ENCODE assay signal across 1 cellular context in the genomic region with DNA sequence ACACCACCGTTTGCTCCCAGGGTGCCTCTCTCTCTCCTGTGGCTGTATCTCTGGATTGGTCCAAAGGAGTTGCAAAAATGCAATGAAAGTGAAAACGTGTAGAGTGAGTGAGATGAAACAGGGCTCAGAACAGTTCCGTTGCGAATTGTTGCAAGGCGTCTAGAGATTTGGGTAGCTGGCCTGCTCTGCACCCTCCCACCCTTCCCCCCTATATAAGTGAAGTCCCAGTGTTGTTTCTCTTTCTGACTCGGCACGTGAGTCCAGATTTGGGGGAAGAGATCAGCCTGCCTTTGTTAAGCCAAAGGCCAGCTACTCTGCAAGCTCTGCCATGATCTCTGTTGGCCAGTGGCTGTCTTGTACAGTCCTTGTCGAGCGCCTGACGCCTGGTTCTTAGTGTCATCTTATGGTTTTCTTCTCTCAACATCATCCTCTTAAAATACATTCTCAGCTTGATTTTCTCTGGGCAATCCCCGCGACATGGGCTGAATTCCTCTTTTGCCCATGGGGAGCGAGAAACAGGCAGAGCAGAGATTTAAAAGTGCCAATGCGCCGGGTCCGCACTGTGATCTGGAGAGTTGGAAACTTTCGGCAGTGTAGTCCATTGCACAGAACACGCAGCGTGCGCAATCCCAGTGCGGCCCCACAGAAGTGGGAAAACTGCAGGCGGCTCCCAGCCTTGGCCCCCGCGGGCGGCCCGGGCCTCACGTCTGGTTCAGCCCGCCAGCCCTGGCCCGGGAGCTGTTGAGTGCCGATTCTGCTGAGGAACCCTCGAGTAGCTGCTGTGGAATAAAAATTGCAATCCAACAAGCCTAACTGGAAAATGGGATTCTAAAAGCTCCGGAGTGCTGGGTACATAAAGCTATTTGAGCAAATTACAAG.
TF ChIP-seq lines count a peak whose summit lies in the region.

No MANE protein-coding gene starts in this region.

TF ChIP-seq in WTC11, 78 proteins besides CTCF, POLR2A, EP300 and RAD21 (continued from another document):
- TF ChIP-seq NFYB (CRISPR knock-in tag; conservative IDR thresholded peaks at IDR 0.05; ENCODE audit: low read depth) = no peak
- no peak for TF ChIP-seq IRF2 (CRISPR knock-in tag; IDR thresholded peaks at IDR 0.05; ENCODE audit: borderline replicate concordance, low read depth)
- no peak for TF ChIP-seq SMAD4 (CRISPR knock-in tag; IDR thresholded peaks at IDR 0.05)
- TF ChIP-seq, protein P1, sequence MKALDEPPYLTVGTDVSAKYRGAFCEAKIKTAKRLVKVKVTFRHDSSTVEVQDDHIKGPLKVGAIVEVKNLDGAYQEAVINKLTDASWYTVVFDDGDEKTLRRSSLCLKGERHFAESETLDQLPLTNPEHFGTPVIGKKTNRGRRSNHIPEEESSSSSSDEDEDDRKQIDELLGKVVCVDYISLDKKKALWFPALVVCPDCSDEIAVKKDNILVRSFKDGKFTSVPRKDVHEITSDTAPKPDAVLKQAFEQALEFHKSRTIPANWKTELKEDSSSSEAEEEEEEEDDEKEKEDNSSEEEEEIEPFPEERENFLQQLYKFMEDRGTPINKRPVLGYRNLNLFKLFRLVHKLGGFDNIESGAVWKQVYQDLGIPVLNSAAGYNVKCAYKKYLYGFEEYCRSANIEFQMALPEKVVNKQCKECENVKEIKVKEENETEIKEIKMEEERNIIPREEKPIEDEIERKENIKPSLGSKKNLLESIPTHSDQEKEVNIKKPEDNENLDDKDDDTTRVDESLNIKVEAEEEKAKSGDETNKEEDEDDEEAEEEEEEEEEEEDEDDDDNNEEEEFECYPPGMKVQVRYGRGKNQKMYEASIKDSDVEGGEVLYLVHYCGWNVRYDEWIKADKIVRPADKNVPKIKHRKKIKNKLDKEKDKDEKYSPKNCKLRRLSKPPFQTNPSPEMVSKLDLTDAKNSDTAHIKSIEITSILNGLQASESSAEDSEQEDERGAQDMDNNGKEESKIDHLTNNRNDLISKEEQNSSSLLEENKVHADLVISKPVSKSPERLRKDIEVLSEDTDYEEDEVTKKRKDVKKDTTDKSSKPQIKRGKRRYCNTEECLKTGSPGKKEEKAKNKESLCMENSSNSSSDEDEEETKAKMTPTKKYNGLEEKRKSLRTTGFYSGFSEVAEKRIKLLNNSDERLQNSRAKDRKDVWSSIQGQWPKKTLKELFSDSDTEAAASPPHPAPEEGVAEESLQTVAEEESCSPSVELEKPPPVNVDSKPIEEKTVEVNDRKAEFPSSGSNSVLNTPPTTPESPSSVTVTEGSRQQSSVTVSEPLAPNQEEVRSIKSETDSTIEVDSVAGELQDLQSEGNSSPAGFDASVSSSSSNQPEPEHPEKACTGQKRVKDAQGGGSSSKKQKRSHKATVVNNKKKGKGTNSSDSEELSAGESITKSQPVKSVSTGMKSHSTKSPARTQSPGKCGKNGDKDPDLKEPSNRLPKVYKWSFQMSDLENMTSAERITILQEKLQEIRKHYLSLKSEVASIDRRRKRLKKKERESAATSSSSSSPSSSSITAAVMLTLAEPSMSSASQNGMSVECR (CRISPR knock-in tag; IDR thresholded peaks at IDR 0.05; ENCODE audit: borderline replicate concordance) = no peak
- TF ChIP-seq NFATC4 (CRISPR knock-in tag; IDR thresholded peaks at IDR 0.05) = no peak
- TF ChIP-seq, protein P2, sequence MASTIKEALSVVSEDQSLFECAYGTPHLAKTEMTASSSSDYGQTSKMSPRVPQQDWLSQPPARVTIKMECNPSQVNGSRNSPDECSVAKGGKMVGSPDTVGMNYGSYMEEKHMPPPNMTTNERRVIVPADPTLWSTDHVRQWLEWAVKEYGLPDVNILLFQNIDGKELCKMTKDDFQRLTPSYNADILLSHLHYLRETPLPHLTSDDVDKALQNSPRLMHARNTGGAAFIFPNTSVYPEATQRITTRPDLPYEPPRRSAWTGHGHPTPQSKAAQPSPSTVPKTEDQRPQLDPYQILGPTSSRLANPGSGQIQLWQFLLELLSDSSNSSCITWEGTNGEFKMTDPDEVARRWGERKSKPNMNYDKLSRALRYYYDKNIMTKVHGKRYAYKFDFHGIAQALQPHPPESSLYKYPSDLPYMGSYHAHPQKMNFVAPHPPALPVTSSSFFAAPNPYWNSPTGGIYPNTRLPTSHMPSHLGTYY (CRISPR knock-in tag; IDR thresholded peaks at IDR 0.05) = no peak
